Comparison of ENCODE assay signal across 14 cellular contexts in genomic region chr17:61504697-61505096, GRCh38. TPM values are rescaled to one million over a fixed set of nuclear protein-coding genes. Genes with fewer than 3 reads are reported as not detected.
DNase-seq lines count a peak whose midpoint lies in the region; ATAC-seq and TF ChIP-seq lines count a peak whose summit lies in the region.
"Had no signal": no experiment of that assay in that cellular context is flagged by ENCODE, and none has a peak within 500 bp of the region (broad histone marks: within the 10 kb centered on the region; RNA-seq: fewer than 3 reads in every experiment).

No MANE protein-coding gene starts in this region.

- peaks cover 27% of the 10 kb centered on the region for H3K27me3 ChIP-seq in osteoblast (ENCODE audit: insufficient read depth, low read length)
- H3K27me3 ChIP-seq: MG63 had no signal

- H3K79me2 ChIP-seq in osteoblast (ENCODE audit: insufficient read depth, low read length), result no peaks in the 10 kb centered on the region

- peak overlapping the region; percentile 37 for H3K4me2 ChIP-seq in osteoblast (ENCODE audit: insufficient read depth, low read length)

- no peaks in the 10 kb centered on the region for H4K20me1 ChIP-seq in osteoblast (ENCODE audit: insufficient read depth, low read length)

- H2AFZ ChIP-seq in osteoblast (ENCODE audit: low read length), result no peak overlapping the region

- H3K4me3 ChIP-seq in choroid plexus epithelial cell (ENCODE audit: low read depth, low read length) (no peak overlapping the region), osteoblast (ENCODE audit: insufficient read depth, low read length) (no peak overlapping the region)
- H3K4me3 ChIP-seq: MG63 had no signal

- no peaks in the 10 kb centered on the region for H3K36me3 ChIP-seq in osteoblast (ENCODE audit: insufficient read depth, low read length)
- H3K36me3 ChIP-seq: MG63 had no signal

- no peak overlapping the region for H3K27ac ChIP-seq in osteoblast (ENCODE audit: low read depth, low read length)

- in situ Hi-C loops in Caki2 (cut with HindIII; ENCODE audit: low pct_unique_long_range_greater_than_20kb, low sequenced_read_pairs), result no loop called here
- in situ Hi-C loops in GM13976 (cut with MboI; ENCODE audit: low sequenced_read_pairs, unreplicated experiment), result no loop called here

- TF ChIP-seq CTCF in choroid plexus epithelial cell (conservative IDR thresholded peaks at IDR 0.05; ENCODE audit: low read depth, low read length), result no peak
- TF ChIP-seq CTCF in osteoblast (IDR thresholded peaks at IDR 0.05; ENCODE audit: extremely low read depth, low read depth, low read length), result no peak
- no peak for TF ChIP-seq CTCF in GM13976 (IDR thresholded peaks at IDR 0.05; ENCODE audit: borderline replicate concordance, control extremely low read depth, extremely low read depth, insufficient read depth, missing control alignments)

- DNase-seq in Caki2 (ENCODE audit: low read depth) (peak; percentile 88), NCI-H460 (ENCODE audit: extremely low read depth, low read depth) (peak; percentile 81), choroid plexus epithelial cell (ENCODE audit: low read depth) (peak; percentile 97), osteoblast (ENCODE audit: insufficient read length, low spot score, missing footprints) (peak; percentile 92), T1000 (lab: John Stamatoyannopoulos, UW) (no peak), NCI-H2171 treated with DMSO at 0.1 percent for 48 hours (lab: John Stamatoyannopoulos, UW) (no peak), GM13976 (ENCODE audit: low spot score) (no peak)
- DNase-seq: anterior cingulate cortex, Calu3, MG63, naive B cell, NCI-H345, small intestine had no signal

- peaks cover 5% of the 10 kb centered on the region for H3K4me1 ChIP-seq in osteoblast (ENCODE audit: insufficient read depth, low read length)

- no peak for ATAC-seq in HG03108 (IDR thresholded peaks at IDR 0.05; ENCODE audit: unreplicated experiment)

- H3K9me3 ChIP-seq in osteoblast (ENCODE audit: low read depth, low read length), result no peaks in the 10 kb centered on the region
- H3K9me3 ChIP-seq: MG63 had no signal

RNA-seq across cellular contexts. Expression of gene TBX4, which starts 52.5 kb away (rescaled TPM):
- total RNA-seq in Caki2 (2014; rRNA removed; shearing (Covaris generic); ENCODE audit: low replicate concordance), result 1.7 TPM in 1 of 2 replicates, not detected in the other
- total RNA-seq in NCI-H460 (2014; rRNA removed; shearing (Covaris generic)), result 0.07 and 0.20 TPM in 2 replicates
- polyA plus RNA-seq in NCI-H460 (2014; cell fraction: nucleus; rRNA removed), result not detected in 2 replicates
- total RNA-seq in osteoblast, result 0.59 TPM in 1 of 2 replicates, not detected in the other
- total RNA-seq: Calu3 had no signal
- polyA plus RNA-seq: small intestine had no signal

Comparison
In these comparisons a context has a peak if more than half of its experiments do, and no peak if none do; other contexts are left out.
1. DNase-seq: peak in Caki2 (single experiment), NCI-H460 (single experiment), choroid plexus epithelial cell (single experiment) and osteoblast (single experiment); none in T1000 (single experiment), NCI-H2171 treated with DMSO at 0.1 percent for 48 hours (single experiment) and GM13976 (single experiment).